ENCODE assay signal across 8 cellular contexts in the genomic region with DNA sequence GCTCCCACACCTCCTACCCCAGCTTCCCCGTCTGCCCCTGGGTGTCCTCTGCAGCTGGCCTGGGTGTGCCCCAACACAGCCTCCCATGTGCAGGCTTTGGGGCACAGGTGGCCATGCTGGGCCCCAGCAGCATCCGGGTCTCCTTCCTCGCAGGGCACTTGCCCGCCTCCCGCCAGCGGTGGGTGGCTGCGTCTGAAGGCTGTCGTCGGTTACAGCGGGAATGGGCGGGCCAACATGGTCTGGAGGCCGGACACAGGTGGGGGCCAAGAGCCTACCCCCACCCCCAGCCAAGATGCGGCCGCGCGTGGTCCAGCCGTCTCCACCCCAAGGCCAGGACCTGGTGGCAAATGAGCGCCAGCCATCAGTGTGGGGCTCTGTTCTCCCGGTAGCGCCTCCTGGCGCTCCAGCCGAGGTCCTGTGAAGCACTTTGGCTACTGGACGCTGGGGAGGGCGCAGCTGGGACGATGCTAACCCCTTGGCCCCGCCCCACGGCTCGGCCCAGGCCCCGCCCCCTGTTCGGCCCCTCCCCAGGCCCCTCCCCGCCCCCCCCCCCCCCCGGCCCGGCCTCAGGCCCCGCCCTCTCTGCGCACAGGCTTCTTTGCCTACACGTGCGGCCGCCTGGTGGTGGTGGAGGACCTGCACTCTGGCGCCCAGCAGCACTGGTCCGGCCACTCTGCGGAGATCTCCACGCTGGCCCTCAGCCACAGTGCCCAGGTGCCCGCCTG. TPM values are rescaled to one million over a fixed set of nuclear protein-coding genes. Genes with fewer than 3 reads are reported as not detected.
DNase-seq lines count a peak whose midpoint lies in the region; ATAC-seq and TF ChIP-seq lines count a peak whose summit lies in the region.

No MANE protein-coding gene starts in this region.

- DNase-seq in Daoy (ENCODE audit: low read depth), result peak; percentile 80
- peak; percentile 84 for DNase-seq in NOMO-1 treated with DMSO at 0.1 percent for 48 hours (lab: John Stamatoyannopoulos, UW; ENCODE audit: unreplicated experiment)
- DNase-seq in activated CD8-positive, alpha-beta memory T cell treated with anti-CD3 and anti-CD28 coated beads, Interleukin-2, amount 50 U/mL, for 4 hours, result peak; percentile 61
- DNase-seq in endothelial cell (ENCODE audit: low spot score), result peak; percentile 91
- DNase-seq in mesothelial cell of epicardium (ENCODE audit: low spot score in 2 of 2, unreplicated experiment in 2 of 2), result peak; percentile 74 to 81
- peak; percentile 33 to 81 (median 70) for DNase-seq in stimulated activated naive CD4-positive, alpha-beta T cell (lab: John Stamatoyannopoulos, UW)

- peaks cover 3% of the 10 kb centered on the region for H3K36me3 Mint-ChIP-seq in endothelial cell (ENCODE audit: low read depth, unreplicated experiment)
- no peaks in the 10 kb centered on the region for H3K36me3 Mint-ChIP-seq in mesothelial cell of epicardium

- ATAC-seq in HG02759 (IDR thresholded peaks at IDR 0.05; ENCODE audit: unreplicated experiment), result peak; percentile 45
- no peak for ATAC-seq in HG02938 (IDR thresholded peaks at IDR 0.05; ENCODE audit: unreplicated experiment)

- H3K4me3 Mint-ChIP-seq in endothelial cell (ENCODE audit: unreplicated experiment), result no peak overlapping the region
- peak overlapping the region; percentile 41 for H3K4me3 Mint-ChIP-seq in mesothelial cell of epicardium

- H3K9me3 Mint-ChIP-seq in endothelial cell (ENCODE audit: unreplicated experiment) (no peaks in the 10 kb centered on the region), mesothelial cell of epicardium (no peaks in the 10 kb centered on the region)

- no peak overlapping the region for H3K27ac Mint-ChIP-seq in endothelial cell (ENCODE audit: unreplicated experiment)
- peak overlapping the region; percentile 43 for H3K27ac Mint-ChIP-seq in mesothelial cell of epicardium

- H3K4me1 Mint-ChIP-seq in endothelial cell (ENCODE audit: unreplicated experiment) (no peaks in the 10 kb centered on the region), mesothelial cell of epicardium (peaks cover 5% of the 10 kb centered on the region)

- H3K27me3 Mint-ChIP-seq in endothelial cell (ENCODE audit: unreplicated experiment) (peaks cover 9% of the 10 kb centered on the region), mesothelial cell of epicardium (ENCODE audit: low read depth) (no peaks in the 10 kb centered on the region)

- TF ChIP-seq CTCF in endothelial cell (IDR thresholded peaks at IDR 0.05; ENCODE audit: unreplicated experiment) (peak; percentile 74), mesothelial cell of epicardium (IDR thresholded peaks at IDR 0.05; ENCODE audit: unreplicated experiment) (peak; percentile 62)

RNA-seq across cellular contexts. Expression of a gene that starts 7.3 kb away (rescaled TPM):
- 38.7 and 42.9 TPM in 2 replicates for total RNA-seq in Daoy (2014; rRNA removed; shearing (Covaris generic))
- 121 TPM for total RNA-seq in endothelial cell (ENCODE audit: unreplicated experiment)
- total RNA-seq in mesothelial cell of epicardium, result 190 to 207 TPM (median 194 TPM) in 3 replicates

RNA-seq across cellular contexts. Expression of a gene that starts 11.5 kb away (rescaled TPM):
- total RNA-seq in Daoy (2014; rRNA removed; shearing (Covaris generic)), result 11.7 and 20.9 TPM in 2 replicates
- total RNA-seq in endothelial cell (ENCODE audit: unreplicated experiment) (25.2 TPM), mesothelial cell of epicardium (75.9 to 86.9 TPM (median 77.2 TPM) in 3 replicates)

RNA-seq across cellular contexts. Expression of a gene that starts 14.8 kb away (rescaled TPM):
- total RNA-seq in Daoy (2014; rRNA removed; shearing (Covaris generic)), result 0.11 and 1.5 TPM in 2 replicates
- total RNA-seq in endothelial cell (ENCODE audit: unreplicated experiment), result 1.6 TPM
- total RNA-seq in mesothelial cell of epicardium, result 5.9 to 6.1 TPM (median 6.0 TPM) in 3 replicates

RNA-seq across cellular contexts. Expression of a gene that starts 19.0 kb away (rescaled TPM):
- 39.1 and 39.2 TPM in 2 replicates for total RNA-seq in Daoy (2014; rRNA removed; shearing (Covaris generic))
- total RNA-seq in endothelial cell (ENCODE audit: unreplicated experiment) (2.9 TPM), mesothelial cell of epicardium (20.5 to 24.6 TPM (median 21.7 TPM) in 3 replicates)

RNA-seq across cellular contexts. Expression of a gene that starts 19.6 kb away (rescaled TPM):
- 115 and 118 TPM in 2 replicates for total RNA-seq in Daoy (2014; rRNA removed; shearing (Covaris generic))
- 93.7 TPM for total RNA-seq in endothelial cell (ENCODE audit: unreplicated experiment)
- total RNA-seq in mesothelial cell of epicardium, result 69.4 to 79.9 TPM (median 72.5 TPM) in 3 replicates
